ENCODE assay signal across 20 cellular contexts in the genomic region with DNA sequence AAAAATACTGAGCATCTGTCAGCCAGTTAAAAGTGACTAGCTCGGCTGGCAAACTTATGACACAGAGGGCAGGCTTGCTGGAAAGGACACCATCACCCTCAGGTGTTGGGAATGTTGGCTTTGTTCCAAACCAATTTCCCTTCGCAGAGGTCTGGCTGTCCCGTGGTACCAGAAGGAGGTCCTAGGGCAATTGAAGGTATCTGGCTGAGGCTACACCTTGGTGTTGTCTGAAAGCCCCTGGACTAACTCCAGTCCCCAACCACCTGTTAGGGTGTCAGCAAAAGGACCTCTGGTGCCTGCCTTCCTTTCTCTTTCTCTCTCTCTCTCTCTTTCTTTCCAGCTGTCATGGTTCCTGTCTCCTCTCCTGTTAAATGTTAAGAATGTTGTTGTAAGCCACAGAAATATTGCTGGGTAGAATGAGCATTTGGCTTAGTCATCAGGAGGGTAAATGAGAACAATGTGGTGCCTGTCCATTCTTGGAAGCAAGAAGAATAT. TPM values are rescaled to one million over a fixed set of nuclear protein-coding genes. Genes with fewer than 3 reads are reported as not detected.
DNase-seq lines count a peak whose midpoint lies in the region; FAIRE-seq and TF ChIP-seq lines count a peak whose summit lies in the region.
"Had no signal": no experiment of that assay in that cellular context is flagged by ENCODE, and none has a peak within 500 bp of the region (broad histone marks: within the 10 kb centered on the region; RNA-seq: fewer than 3 reads in every experiment).

No MANE protein-coding gene starts in this region.

- POLR2A ChIA-PET in activated CD4-positive, alpha-beta memory T cell treated with anti-CD3 and anti-CD28 coated beads for 36 hours (lab: Charles Lee): no interaction called here

- CTCF ChIA-PET in activated CD4-positive, alpha-beta memory T cell treated with anti-CD3 and anti-CD28 coated beads for 36 hours (lab: Charles Lee): no interaction called here

- H3K9me3 ChIP-seq in keratinocyte (ENCODE audit: control insufficient read depth, low read depth, low read length): no peaks in the 10 kb centered on the region
- H3K9me3 ChIP-seq in uterus: no peaks in the 10 kb centered on the region
- H3K9me3 ChIP-seq: ascending aorta, lower lobe of right lung, Peyer's patch had no signal

- peak; percentile 19 for DNase-seq in COLO829 (ENCODE audit: low spot score)
- peak; percentile 95 for DNase-seq in HT1080 (ENCODE audit: low read depth)
- DNase-seq in astrocyte of the cerebellum (ENCODE audit: low read depth): peak; percentile 2
- DNase-seq in keratinocyte (ENCODE audit: low read depth, low spot score): peak; percentile 71
- DNase-seq in uterus: no peak
- no peak for DNase-seq in CD14-positive monocyte (ENCODE audit: low spot score)
- DNase-seq in COLO668 (lab: John Stamatoyannopoulos, UW; ENCODE audit: unreplicated experiment): no peak
- no peak for DNase-seq in activated CD4-positive, alpha-beta memory T cell treated with anti-CD3 and anti-CD28 coated beads for 36 hours
- DNase-seq: activated gamma-delta T cell treated with Interleukin-2 at 50 U/mL for 16 hours; dorsolateral prefrontal cortex; lower lobe of right lung; NCI-H1694; NCI-H526; Peyer's patch; right cardiac atrium; stimulated activated CD4-positive, alpha-beta T cell treated with anti-CD3 and anti-CD28 coated beads, Interleukin-2, amount 100 ng/mL, for 24 hours; T-helper 1 cell had no signal

- peak overlapping the region; percentile 59 for H2AFZ ChIP-seq in keratinocyte (ENCODE audit: control insufficient read depth, low read length)

- H3K4me2 ChIP-seq in keratinocyte (ENCODE audit: control insufficient read depth, extremely low read depth, insufficient read depth, low read depth, low read length): peak overlapping the region; percentile 86

- H3K4me3 ChIP-seq in astrocyte of the cerebellum (ENCODE audit: low read depth, low read length) (no peak overlapping the region), keratinocyte (ENCODE audit: control insufficient read depth in 2 of 3, extremely low read depth in 1 of 3, insufficient read depth in 2 of 3, low read depth in 1 of 3, low read length in 3 of 3) (peak overlapping the region; percentile 5 to 50 (median 29)), uterus (no peak overlapping the region)
- H3K4me3 ChIP-seq: ascending aorta, dorsolateral prefrontal cortex, lower lobe of right lung, Peyer's patch had no signal

- H3K27me3 Mint-ChIP-seq in CD14-positive monocyte (ENCODE audit: low read depth in 3 of 3): peaks cover 0 to 10% (median 7%) of the 10 kb centered on the region in 3 donors
- peaks cover 10% of the 10 kb centered on the region for H3K27me3 Mint-ChIP-seq in activated CD4-positive, alpha-beta memory T cell treated with anti-CD3 and anti-CD28 coated beads for 36 hours

- in situ Hi-C loops in astrocyte of the cerebellum (cut with HindIII; ENCODE audit: low sequenced_read_pairs): no loop called here

- H3K27me3 ChIP-seq in keratinocyte (ENCODE audit: control insufficient read depth, extremely low read depth, insufficient read depth, low read length) (no peaks in the 10 kb centered on the region), uterus (no peaks in the 10 kb centered on the region)
- H3K27me3 ChIP-seq: ascending aorta, Peyer's patch had no signal

- H3K36me3 ChIP-seq in keratinocyte (ENCODE audit: control insufficient read depth in 2 of 2, extremely low read depth in 1 of 2, insufficient read depth in 2 of 2, low read length in 2 of 2): no peaks in the 10 kb centered on the region
- H3K36me3 ChIP-seq in uterus: no peaks in the 10 kb centered on the region
- H3K36me3 ChIP-seq: ascending aorta, lower lobe of right lung, Peyer's patch had no signal

- intact Hi-C loops in uterus (cut with DNase I; ENCODE audit: low total_unique reads) (no loop called here), CD14-positive monocyte (cut with micrococcal nuclease) (loop anchor here in 1 of 2 donors (10.0 kb wide), 1 partner anchor 49 kb away; no protein-coding TSS in a partner anchor)
- intact Hi-C loops in activated CD4-positive, alpha-beta memory T cell treated with anti-CD3 and anti-CD28 coated beads for 36 hours (cut with micrococcal nuclease): no loop called here

- H3K27ac Mint-ChIP-seq in CD14-positive monocyte: no peak overlapping the region
- H3K27ac Mint-ChIP-seq in activated CD4-positive, alpha-beta memory T cell treated with anti-CD3 and anti-CD28 coated beads for 36 hours: no peak overlapping the region

- no peaks in the 10 kb centered on the region for H4K20me1 ChIP-seq in keratinocyte (ENCODE audit: control insufficient read depth, extremely low read depth, insufficient read depth, low read length)

- no peaks in the 10 kb centered on the region for H3K36me3 Mint-ChIP-seq in CD14-positive monocyte
- H3K36me3 Mint-ChIP-seq in activated CD4-positive, alpha-beta memory T cell treated with anti-CD3 and anti-CD28 coated beads for 36 hours: no peaks in the 10 kb centered on the region

- peak overlapping the region; percentile 80 for H3K27ac ChIP-seq in keratinocyte (ENCODE audit: control insufficient read depth, insufficient read depth, low read length)
- no peak overlapping the region for H3K27ac ChIP-seq in uterus
- H3K27ac ChIP-seq: ascending aorta, dorsolateral prefrontal cortex, lower lobe of right lung, Peyer's patch had no signal

- H3K9ac ChIP-seq in keratinocyte (ENCODE audit: control insufficient read depth, extremely low read depth, insufficient read depth, low read length): peak overlapping the region; percentile 57

- FAIRE-seq in keratinocyte (lab: Jason Lieb, UNC): peak; percentile 94

- no peak for TF ChIP-seq CTCF in astrocyte of the cerebellum (IDR thresholded peaks at IDR 0.05; ENCODE audit: low read depth, low read length, missing control alignments)
- TF ChIP-seq CTCF in keratinocyte (optimal IDR thresholded peaks at IDR 0.05 in 1 of 3, IDR thresholded peaks at IDR 0.05 in 1 of 3, conservative IDR thresholded peaks at IDR 0.05 in 1 of 3; ENCODE audit: extremely low read depth in 1 of 3, insufficient read depth in 2 of 3, low read length in 3 of 3): no peak
- TF ChIP-seq CTCF in uterus (IDR thresholded peaks at IDR 0.05): no peak
- no peak for TF ChIP-seq CTCF in CD14-positive monocyte (IDR thresholded peaks at IDR 0.05)

- no peaks in the 10 kb centered on the region for H3K79me2 ChIP-seq in keratinocyte (ENCODE audit: control insufficient read depth, insufficient read depth, low read length)

- H3K4me1 ChIP-seq in keratinocyte (ENCODE audit: control insufficient read depth, extremely low read depth, insufficient read depth, low read length): peaks cover 38% of the 10 kb centered on the region
- H3K4me1 ChIP-seq in uterus: no peaks in the 10 kb centered on the region
- H3K4me1 ChIP-seq: ascending aorta, lower lobe of right lung, Peyer's patch had no signal

- no peak for TF ChIP-seq POLR2A in uterus (IDR thresholded peaks at IDR 0.05)

- H3K9me3 Mint-ChIP-seq in CD14-positive monocyte: peaks cover 14 to 37% (median 26%) of the 10 kb centered on the region in 7 donors
- H3K9me3 Mint-ChIP-seq in activated CD4-positive, alpha-beta memory T cell treated with anti-CD3 and anti-CD28 coated beads for 36 hours: no peaks in the 10 kb centered on the region

- H3K4me3 Mint-ChIP-seq in CD14-positive monocyte: no peak overlapping the region
- H3K4me3 Mint-ChIP-seq in activated CD4-positive, alpha-beta memory T cell treated with anti-CD3 and anti-CD28 coated beads for 36 hours: no peak overlapping the region
- H3K4me3 Mint-ChIP-seq: neural crest cell had no signal

- no peaks in the 10 kb centered on the region for H3K9me1 ChIP-seq in keratinocyte (ENCODE audit: control insufficient read depth, extremely low read depth, insufficient read depth, low read length)

- dilution Hi-C loops in keratinocyte (cut with MboI; ENCODE audit: extremely low pct_ligation_motif_present, low sequenced_read_pairs): no loop called here

- H3K4me1 Mint-ChIP-seq in CD14-positive monocyte: no peaks in the 10 kb centered on the region
- no peaks in the 10 kb centered on the region for H3K4me1 Mint-ChIP-seq in activated CD4-positive, alpha-beta memory T cell treated with anti-CD3 and anti-CD28 coated beads for 36 hours (ENCODE audit: low read depth)
- H3K4me1 Mint-ChIP-seq: neural crest cell had no signal

RNA-seq across cellular contexts. Expression of gene PRR20G, which starts 12.5 kb away (rescaled TPM):
- not detected in 2 replicates for total RNA-seq in HT1080 (2014; rRNA removed; shearing (Covaris generic))
- polyA plus RNA-seq in HT1080 (2015; cell fraction: cytosol; rRNA removed): 0.07 and 0.08 TPM in 2 replicates
- not detected in 2 replicates for polyA plus RNA-seq in HT1080 (2015; cell fraction: nucleus; rRNA removed)
- polyA plus RNA-seq in keratinocyte: 0.05 TPM in 1 of 3 replicates, not detected in the others
- not detected for polyA plus RNA-seq in keratinocyte (2011; ENCODE audit: low read depth)
- not detected in 2 replicates for polyA plus RNA-seq in keratinocyte (2011; cell fraction: cytosol; rRNA removed)
- not detected in 2 replicates for polyA plus RNA-seq in keratinocyte (2011; cell fraction: nucleus; rRNA removed)
- polyA plus RNA-seq in keratinocyte (2012; ENCODE audit: low replicate concordance): 0.10 TPM in 1 of 2 replicates, not detected in the other
- 0.79 TPM in 1 of 3 replicates, not detected in the others for polyA minus RNA-seq in keratinocyte
- polyA minus RNA-seq in keratinocyte (2011; cell fraction: cytosol; rRNA and poly(A)+ RNA removed): not detected
- polyA minus RNA-seq in keratinocyte (2011; cell fraction: nucleus; rRNA and poly(A)+ RNA removed): not detected in 2 replicates
- total RNA-seq in uterus: not detected
- not detected for polyA plus RNA-seq in CD14-positive monocyte
- not detected for total RNA-seq in activated CD4-positive, alpha-beta memory T cell treated with anti-CD3 and anti-CD28 coated beads for 36 hours
- total RNA-seq: ascending aorta, dorsolateral prefrontal cortex, lower lobe of right lung, neural crest cell, Peyer's patch, right cardiac atrium had no signal
- polyA plus RNA-seq: AG04450, right cardiac atrium had no signal

Comparison
In these comparisons a context has a peak if more than half of its experiments do, and no peak if none do; other contexts are left out.
1. DNase-seq: peak in COLO829 (single experiment), HT1080 (single experiment), astrocyte of the cerebellum (single experiment) and keratinocyte (single experiment); none in uterus (0 of 2), CD14-positive monocyte (single experiment), COLO668 (single experiment) and activated CD4-positive, alpha-beta memory T cell treated with anti-CD3 and anti-CD28 coated beads for 36 hours (single experiment).
2. H3K4me3 ChIP-seq: peak in keratinocyte (3 of 3); none in astrocyte of the cerebellum (single experiment) and uterus (0 of 2).